In the genomic region with DNA sequence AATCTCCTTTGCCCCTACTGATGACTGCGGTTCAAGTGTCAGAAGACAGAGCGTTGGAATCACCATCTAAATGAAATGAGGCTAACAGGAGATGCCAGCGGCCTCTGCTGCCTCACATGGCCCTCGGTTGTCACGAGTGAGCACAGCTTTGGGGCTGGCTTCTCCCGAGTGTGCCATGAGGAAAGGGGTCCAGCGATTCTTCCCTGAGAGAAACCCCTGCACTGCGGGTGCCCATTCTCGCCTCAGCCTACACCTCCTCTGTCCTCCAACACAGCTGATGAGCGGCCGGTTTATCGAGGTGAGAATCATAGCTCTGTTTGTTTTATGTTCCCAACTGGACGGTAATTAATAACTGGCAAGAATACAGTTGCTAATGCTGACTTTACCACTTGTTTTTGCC, we compare ENCODE assay signal across 23 cellular contexts.
A peak's percentile ranks its signal among the peaks of the same experiment; 100 is the strongest.
DNase-seq lines count a peak whose midpoint lies in the region; ATAC-seq, FAIRE-seq and TF ChIP-seq lines count a peak whose summit lies in the region.
"Had no signal": no experiment of that assay in that cellular context is flagged by ENCODE, and none has a peak within 500 bp of the region (broad histone marks: within the 10 kb centered on the region; RNA-seq: fewer than 3 reads in every experiment).

No MANE protein-coding gene starts in this region.

- CTCF ChIA-PET in HepG2 (lab: Yijun Ruan, JAX; ENCODE audit: low intra/inter-chr PET ratio, low total read pairs) = no interaction called here

- no TSS peak for BruUV-seq in HepG2 (replicated peaks; lab: Mats Ljungman, UMichigan)

- H3K27ac Mint-ChIP-seq in endodermal cell = no peak overlapping the region
- H3K27ac Mint-ChIP-seq: CD8-positive, alpha-beta T cell; H9 had no signal

- H3K27me3 ChIP-seq in endodermal cell (ENCODE audit: control insufficient read depth, insufficient read depth, low read length, poor library complexity, severe bottlenecking) (no peaks in the 10 kb centered on the region), neutrophil (no peaks in the 10 kb centered on the region), HepG2 (ENCODE audit: control insufficient read depth in 1 of 2, insufficient read depth in 2 of 2, low read length in 2 of 2) (peaks cover 2 to 62% of the 10 kb centered on the region in 2 experiments; a peak in 3 of 5 replicates)
- H3K27me3 ChIP-seq: SJSA1 had no signal

- H3K9ac ChIP-seq in endodermal cell (ENCODE audit: extremely low read depth, low read length, poor library complexity, severe bottlenecking) (no peak overlapping the region), HepG2 (ENCODE audit: insufficient read depth, low read depth, low read length) (no peak overlapping the region)
- H3K9ac ChIP-seq: GM23248, KMS-11 had no signal

- H3K4me3 Mint-ChIP-seq in endodermal cell = no peak overlapping the region
- H3K4me3 Mint-ChIP-seq: CD8-positive, alpha-beta T cell; H9; IgD-negative memory B cell had no signal

- no peak for FAIRE-seq in HepG2 (lab: Jason Lieb, UNC)
- FAIRE-seq: A549 had no signal

- H3K36me3 Mint-ChIP-seq in endodermal cell (ENCODE audit: low read depth) = no peaks in the 10 kb centered on the region
- H3K36me3 Mint-ChIP-seq: CD8-positive, alpha-beta T cell had no signal

- TF ChIP-seq RAD21 in HepG2 (CRISPR knock-in tag; IDR thresholded peaks at IDR 0.05) = no peak

- peaks cover 9% of the 10 kb centered on the region for H3K4me1 Mint-ChIP-seq in endodermal cell

- no peak for TF ChIP-seq CTCF in endodermal cell (conservative IDR thresholded peaks at IDR 0.05)
- TF ChIP-seq CTCF in neutrophil (IDR thresholded peaks at IDR 0.05) = no peak
- no peak for TF ChIP-seq CTCF in HepG2 (CRISPR knock-in tag; IDR thresholded peaks at IDR 0.05)

- TF ChIP-seq POLR2A in HepG2 (IDR thresholded peaks at IDR 0.05; ENCODE audit: insufficient read depth in 1 of 2, low read depth in 2 of 2, low read length in 2 of 2) = no peak

- no peaks in the 10 kb centered on the region; the same call in 1 of the 2 replicates for H4K20me1 ChIP-seq in HepG2 (ENCODE audit: insufficient read depth, low read length)

- ATAC-seq in HG02973 (IDR thresholded peaks at IDR 0.05; ENCODE audit: unreplicated experiment) = no peak
- no peak for ATAC-seq in HepG2
- ATAC-seq in HG03378 (IDR thresholded peaks at IDR 0.05; ENCODE audit: unreplicated experiment) = no peak
- ATAC-seq: CD8-positive, alpha-beta T cell; Right ventricle myocardium inferior had no signal

- H3K27me3 Mint-ChIP-seq in endodermal cell (ENCODE audit: insufficient read depth) = no peaks in the 10 kb centered on the region

- no peak overlapping the region for H3K4me2 ChIP-seq in HepG2 (ENCODE audit: low read depth, low read length)
- H3K4me2 ChIP-seq: A549, KMS-11, PC-9 had no signal

- TF ChIP-seq EP300 in HepG2 (IDR thresholded peaks at IDR 0.05; ENCODE audit: low read depth in 2 of 2, low read length in 2 of 2) = no peak
- TF ChIP-seq EP300 in HepG2 (CRISPR knock-in tag; IDR thresholded peaks at IDR 0.05; ENCODE audit: borderline replicate concordance) = no peak

- H3K9me3 Mint-ChIP-seq in endodermal cell = no peaks in the 10 kb centered on the region
- H3K9me3 Mint-ChIP-seq: CD8-positive, alpha-beta T cell; IgD-negative memory B cell had no signal

- H3K9me3 ChIP-seq in endodermal cell (ENCODE audit: control insufficient read depth, low read length) (no peaks in the 10 kb centered on the region), neutrophil (no peaks in the 10 kb centered on the region), HepG2 (ENCODE audit: low read length) (no peaks in the 10 kb centered on the region)
- H3K9me3 ChIP-seq: A549, Caco-2, SJSA1 had no signal

- POLR2A ChIA-PET in HepG2 (lab: Yijun Ruan, JAX) = no interaction called here

- H3K4me3 ChIP-seq in endodermal cell (ENCODE audit: low read length) = no peak overlapping the region
- H3K4me3 ChIP-seq in neutrophil (ENCODE audit: low read depth in 1 of 2, low read length in 1 of 2) = peak overlapping the region in 1 of 2 experiments; percentile 35
- H3K4me3 ChIP-seq in HepG2 (replicated peaks in 1 of 3; ENCODE audit: insufficient read depth in 1 of 3, low read depth in 2 of 3, low read length in 3 of 3) = no peak overlapping the region
- H3K4me3 ChIP-seq: A549, GM23248, PC-9, SJSA1 had no signal

- H3K27ac ChIP-seq in endodermal cell (ENCODE audit: low read depth, low read length) (no peak overlapping the region), neutrophil (peak overlapping the region; percentile 83), HepG2 (ENCODE audit: extremely low read length, insufficient read depth, low read length) (no peak overlapping the region)
- H3K27ac ChIP-seq: A549, C4-2B, GM23248, KMS-11, PC-9, SJSA1 had no signal

- in situ Hi-C loops in HepG2 (cut with HindIII; ENCODE audit: extremely low pct_ligation_motif_present, low pct_unique_long_range_greater_than_20kb) = no loop called here

- DNase-seq in activated effector memory CD4-positive, alpha-beta T cell treated with anti-CD3 and anti-CD28 coated beads, Interleukin-2, amount 50 U/mL, for 16 hours = peak; percentile 17
- no peak for DNase-seq in activated effector memory CD4-positive, alpha-beta T cell treated with Interleukin-2 at 50 U/mL for 16 hours
- peak; percentile 20 for DNase-seq in endodermal cell
- no peak for DNase-seq in HepG2 (ENCODE audit: low spot score)
- DNase-seq: Caco-2; GM23248; H9; MM.1S; NCI-H2029; NCI-H446; NCI-H526; NK-92 treated with Interleukin-12 subunit alpha and Interleukin-12 subunit beta, amount 100 ng/mL, for 24 hours; PC-9 had no signal

- 90 to 94% methylated on average over 11 to 13 of the region's 13 CpGs for WGBS in endodermal cell (ENCODE audit: insufficient coverage in 1 of 2, insufficient read length in 1 of 2), 2 experiments
- 54% methylated on average over 13 of the region's 13 CpGs for WGBS in HepG2 (ENCODE audit: low lambda C conversion rate)

- H3K4me1 ChIP-seq in endodermal cell (ENCODE audit: control insufficient read depth, insufficient read depth, low read length) (peaks cover 2% of the 10 kb centered on the region), neutrophil (ENCODE audit: control insufficient read depth in 1 of 2, insufficient read depth in 1 of 2, low read depth in 1 of 2, low read length in 1 of 2) (peaks cover 75 to 85% of the 10 kb centered on the region in 2 experiments), HepG2 (ENCODE audit: insufficient read depth, low read length) (peaks cover 11% of the 10 kb centered on the region)
- H3K4me1 ChIP-seq: A549, Caco-2, SJSA1 had no signal

- H2AFZ ChIP-seq in HepG2 (ENCODE audit: low read length) = no peak overlapping the region
- H2AFZ ChIP-seq: GM23248, PC-9 had no signal

- H3K79me2 ChIP-seq in HepG2 (ENCODE audit: insufficient read depth, low read length) = no peaks in the 10 kb centered on the region

- intact Hi-C loops in HepG2 (cut with micrococcal nuclease; ENCODE audit: unreplicated experiment) = loop anchor here (5.0 kb wide), 1 partner anchor 1011 kb away; no protein-coding TSS in a partner anchor

- no peaks in the 10 kb centered on the region for H3K36me3 ChIP-seq in endodermal cell (ENCODE audit: control insufficient read depth, insufficient read depth, low read length)
- no peaks in the 10 kb centered on the region for H3K36me3 ChIP-seq in neutrophil
- H3K36me3 ChIP-seq in HepG2 (replicated peaks in 1 of 2; ENCODE audit: control insufficient read depth in 1 of 2, insufficient read depth in 2 of 2, low read length in 2 of 2) = no peaks in the 10 kb centered on the region
- H3K36me3 ChIP-seq: SJSA1 had no signal

TF ChIP-seq in HepG2, 621 proteins besides CTCF, POLR2A, EP300 and RAD21:
- TF ChIP-seq SUZ12 (IDR thresholded peaks at IDR 0.05; ENCODE audit: low read depth, low read length) = no peak
- TF ChIP-seq ZFP1 (CRISPR knock-in tag; IDR thresholded peaks at IDR 0.05) = no peak
- no peak for TF ChIP-seq ZNF121 (CRISPR knock-in tag; IDR thresholded peaks at IDR 0.05)
- no peak for TF ChIP-seq TAF1 (CRISPR knock-in tag; IDR thresholded peaks at IDR 0.05)
- TF ChIP-seq, protein P1, sequence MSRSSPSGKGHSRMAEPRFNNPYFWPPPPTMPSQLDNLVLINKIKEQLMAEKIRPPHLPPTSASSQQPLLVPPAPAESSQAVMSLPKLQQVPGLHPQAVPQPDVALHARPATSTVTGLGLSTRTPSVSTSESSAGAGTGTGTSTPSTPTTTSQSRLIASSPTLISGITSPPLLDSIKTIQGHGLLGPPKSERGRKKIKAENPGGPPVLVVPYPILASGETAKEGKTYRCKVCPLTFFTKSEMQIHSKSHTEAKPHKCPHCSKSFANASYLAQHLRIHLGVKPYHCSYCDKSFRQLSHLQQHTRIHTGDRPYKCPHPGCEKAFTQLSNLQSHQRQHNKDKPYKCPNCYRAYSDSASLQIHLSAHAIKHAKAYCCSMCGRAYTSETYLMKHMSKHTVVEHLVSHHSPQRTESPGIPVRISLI (CRISPR knock-in tag; IDR thresholded peaks at IDR 0.05; ENCODE audit: borderline replicate concordance) = no peak
- no peak for TF ChIP-seq ZNF207 (IDR thresholded peaks at IDR 0.05; ENCODE audit: borderline replicate concordance)
- TF ChIP-seq NR2C2 (CRISPR knock-in tag; IDR thresholded peaks at IDR 0.05; ENCODE audit: borderline replicate concordance) = no peak
- TF ChIP-seq ZSCAN9 (CRISPR knock-in tag; IDR thresholded peaks at IDR 0.05; ENCODE audit: borderline replicate concordance) = no peak
- no peak for TF ChIP-seq LBX2 (CRISPR knock-in tag; IDR thresholded peaks at IDR 0.05; ENCODE audit: borderline replicate concordance)
- no peak for TF ChIP-seq ZNF737 (CRISPR knock-in tag; IDR thresholded peaks at IDR 0.05; ENCODE audit: borderline replicate concordance)

Comparison
In these comparisons a context has a peak if more than half of its experiments do, and no peak if none do; other contexts are left out.
1. DNase-seq: peak in activated effector memory CD4-positive, alpha-beta T cell treated with anti-CD3 and anti-CD28 coated beads, Interleukin-2, amount 50 U/mL, for 16 hours (single experiment) and endodermal cell (single experiment); none in activated effector memory CD4-positive, alpha-beta T cell treated with Interleukin-2 at 50 U/mL for 16 hours (single experiment) and HepG2 (single experiment).